Comparison of ENCODE assay signal across 21 cellular contexts in genomic region chr5:156396830-156397081, GRCh38.
"Had no signal": no experiment of that assay in that cellular context is flagged by ENCODE, and none has a peak within 500 bp of the region (broad histone marks: within the 10 kb centered on the region; RNA-seq: fewer than 3 reads in every experiment).

No MANE protein-coding gene starts in this region.

- ATAC-seq: activated T-cell treated with anti-CD3 and anti-CD28 coated beads, Interleukin-2, amount 50 U/mL, for 4 hours; lower lobe of right lung; natural killer cell; T-helper 17 cell had no signal

- H3K27ac ChIP-seq: lower lobe of right lung, SK-N-MC, spleen, thoracic aorta had no signal

- H3K4me3 ChIP-seq: lower lobe of right lung, SK-N-MC, spleen had no signal

- H3K27ac Mint-ChIP-seq: activated B cell treated with CpG ODN at 0.5 μM for 24 hours; activated naive CD8-positive, alpha-beta T cell; activated T-helper 2 cell treated with anti-CD3 and anti-CD28 coated beads, Interferon-gamma antibody, Interleukin-2, Interleukin-4, amounts not matched to agents 10 μg/mL and 5 μg/mL and 100 μg/mL, durations not matched to agents 14 hours and 24 hours and 36 hours; dendritic cell treated with granulocyte-macrophage colony-stimulating factor and Interleukin-4, amounts not matched to agents 40 ng/mL and 50 ng/mL, for 4 days; natural killer cell; T-helper 17 cell; type B pancreatic cell had no signal

- H3K9me3 Mint-ChIP-seq: activated B cell treated with CpG ODN at 0.5 μM for 24 hours; activated T-cell treated with anti-CD3 and anti-CD28 coated beads, Interleukin-2, amount 50 U/mL, for 4 hours; activated T-helper 2 cell treated with anti-CD3 and anti-CD28 coated beads, Interferon-gamma antibody, Interleukin-2, Interleukin-4, amounts not matched to agents 10 μg/mL and 5 μg/mL and 100 μg/mL, durations not matched to agents 14 hours and 24 hours and 36 hours; natural killer cell had no signal

- H3K27me3 ChIP-seq: spleen had no signal

- H3K4me3 Mint-ChIP-seq: activated B cell treated with CpG ODN at 0.5 μM for 24 hours; activated naive CD8-positive, alpha-beta T cell; activated T-cell treated with anti-CD3 and anti-CD28 coated beads, Interleukin-2, amount 50 U/mL, for 4 hours; dendritic cell treated with granulocyte-macrophage colony-stimulating factor and Interleukin-4, amounts not matched to agents 40 ng/mL and 50 ng/mL, for 4 days; natural killer cell; T-helper 17 cell; type B pancreatic cell had no signal

- H3K4me1 Mint-ChIP-seq: natural killer cell had no signal

- DNase-seq: activated B cell treated with CpG ODN at 0.5 μM for 24 hours; activated CD4-positive, alpha-beta T cell treated with anti-CD3 and anti-CD28 coated beads for 4 hours; activated CD4-positive, alpha-beta T cell treated with anti-CD3 and anti-CD28 coated beads, Interleukin-2, amount 50 U/mL, for 48 hours; activated CD8-positive, alpha-beta memory T cell treated with anti-CD3 and anti-CD28 coated beads, Interleukin-2, amount 50 U/mL, for 48 hours; activated naive CD4-positive, alpha-beta T cell; activated T-cell treated with anti-CD3 and anti-CD28 coated beads, Interleukin-2, amount 50 U/mL, for 4 hours; effector CD8-positive, alpha-beta T cell; erythroblast; lower lobe of right lung; natural killer cell; spleen; stimulated activated CD4-positive, alpha-beta T cell treated with anti-CD3 and anti-CD28 coated beads, Interleukin-4, amount 100 ng/mL, for 24 hours; stimulated activated naive CD4-positive, alpha-beta T cell treated with Interleukin-2 at 50 U/mL for 16 hours; SW 1271; T-helper 17 cell had no signal

- H3K27me3 Mint-ChIP-seq: activated B cell treated with CpG ODN at 0.5 μM for 24 hours; dendritic cell treated with granulocyte-macrophage colony-stimulating factor and Interleukin-4, amounts not matched to agents 40 ng/mL and 50 ng/mL, for 4 days; type B pancreatic cell had no signal

- H3K9me3 ChIP-seq: lower lobe of right lung, spleen, thoracic aorta had no signal

- H3K36me3 ChIP-seq: lower lobe of right lung, spleen, thoracic aorta had no signal

- H3K36me3 Mint-ChIP-seq: activated naive CD8-positive, alpha-beta T cell; natural killer cell; type B pancreatic cell had no signal
